In genomic region chr16:56222482-56222997, GRCh38 we compare ENCODE assay signal across 28 cellular contexts.
"Had no signal": no experiment of that assay in that cellular context is flagged by ENCODE, and none has a peak within 500 bp of the region (broad histone marks: within the 10 kb centered on the region; RNA-seq: fewer than 3 reads in every experiment).

No MANE protein-coding gene starts in this region.

- H3K4me3 ChIP-seq: neural progenitor cell, psoas muscle, sigmoid colon, thyroid gland, upper lobe of right lung had no signal

- DNase-seq: activated CD4-positive, alpha-beta T cell treated with anti-CD3 and anti-CD28 coated beads for 4 hours; activated CD4-positive, alpha-beta T cell treated with anti-CD3 and anti-CD28 coated beads, Interleukin-2, amount 50 U/mL, for 4 hours; activated effector memory CD4-positive, alpha-beta T cell treated with anti-CD3 and anti-CD28 coated beads, Interleukin-2, amount 50 U/mL, for 16 hours; activated naive CD4-positive, alpha-beta T cell treated with anti-CD3 and anti-CD28 coated beads for 36 hours; activated naive CD8-positive, alpha-beta T cell treated with anti-CD3 and anti-CD28 coated beads, Interleukin-2, amount 10 ng/mL, durations not matched to agents 7 days and 5 days; activated T-cell treated with anti-CD3 and anti-CD28 coated beads for 4 hours; activated T-cell treated with anti-CD3 and anti-CD28 coated beads, Interleukin-2, amount 50 U/mL, for 72 hours; amniotic stem cell; brain microvascular endothelial cell; effector CD8-positive, alpha-beta T cell; islet precursor cell; left colon; naive thymus-derived CD8-positive, alpha-beta T cell; occipital lobe; psoas muscle; sigmoid colon; small intestine; stimulated activated CD4-positive, alpha-beta T cell treated with anti-CD3 and anti-CD28 coated beads, Interleukin-4, amount 100 ng/mL, for 24 hours; T-helper 1 cell; thyroid gland; upper lobe of right lung had no signal

- H3K9me3 ChIP-seq: psoas muscle, sigmoid colon, thyroid gland, upper lobe of right lung had no signal

- H3K27ac ChIP-seq: brain microvascular endothelial cell, neural progenitor cell, parathyroid adenoma, psoas muscle, sigmoid colon, thyroid gland, upper lobe of right lung had no signal

- H3K4me1 ChIP-seq: psoas muscle, upper lobe of right lung had no signal

- H3K9me3 Mint-ChIP-seq: activated naive CD4-positive, alpha-beta T cell treated with anti-CD3 and anti-CD28 coated beads for 36 hours; activated naive CD8-positive, alpha-beta T cell treated with anti-CD3 and anti-CD28 coated beads, Interleukin-2, amount 10 ng/mL, durations not matched to agents 7 days and 5 days; activated T-cell treated with anti-CD3 and anti-CD28 coated beads, Interleukin-2, amount 50 U/mL, for 72 hours; dendritic cell treated with granulocyte-macrophage colony-stimulating factor and Interleukin-4, amounts not matched to agents 40 ng/mL and 50 ng/mL, for 4 days; memory B cell; naive thymus-derived CD8-positive, alpha-beta T cell; neural progenitor cell; stimulated activated effector memory CD8-positive, alpha-beta T cell treated with anti-CD3 and anti-CD28 coated beads, Interleukin-12 subunit alpha, Interleukin-12 subunit beta, amount 100 ng/mL, for 72 hours; stimulated activated naive CD8-positive, alpha-beta T cell treated with anti-CD3 and anti-CD28 coated beads, Interleukin-15, Interleukin-2, amounts not matched to agents 100 ng/mL and 50 ng/mL, for 24 hours; T-helper 2 cell treated with Interferon-gamma antibody and Interleukin-4, amounts not matched to agents 5 μg/mL and 100 μg/mL, for 36 hours had no signal

- H3K36me3 Mint-ChIP-seq: memory B cell; naive thymus-derived CD8-positive, alpha-beta T cell; neural progenitor cell; stimulated activated effector memory CD8-positive, alpha-beta T cell treated with anti-CD3 and anti-CD28 coated beads, Interleukin-12 subunit alpha, Interleukin-12 subunit beta, amount 100 ng/mL, for 72 hours had no signal

- H3K27me3 ChIP-seq: brain microvascular endothelial cell, neural progenitor cell, sigmoid colon, thyroid gland, upper lobe of right lung had no signal

- ATAC-seq: activated T-cell treated with anti-CD3 and anti-CD28 coated beads, Interleukin-2, amount 50 U/mL, for 72 hours; left colon; naive thymus-derived CD8-positive, alpha-beta T cell; psoas muscle; stimulated activated effector memory CD8-positive, alpha-beta T cell treated with anti-CD3 and anti-CD28 coated beads, Interleukin-12 subunit alpha, Interleukin-12 subunit beta, amount 100 ng/mL, for 72 hours; upper lobe of right lung had no signal

- H3K36me3 ChIP-seq: brain microvascular endothelial cell, neural progenitor cell, sigmoid colon, thyroid gland, upper lobe of right lung had no signal

- H3K27ac Mint-ChIP-seq: activated naive CD4-positive, alpha-beta T cell treated with anti-CD3 and anti-CD28 coated beads for 36 hours; activated naive CD8-positive, alpha-beta T cell treated with anti-CD3 and anti-CD28 coated beads, Interleukin-2, amount 10 ng/mL, durations not matched to agents 7 days and 5 days; activated T-cell treated with anti-CD3 and anti-CD28 coated beads, Interleukin-2, amount 50 U/mL, for 72 hours; dendritic cell treated with granulocyte-macrophage colony-stimulating factor and Interleukin-4, amounts not matched to agents 40 ng/mL and 50 ng/mL, for 4 days; memory B cell; naive thymus-derived CD8-positive, alpha-beta T cell; neural progenitor cell; stimulated activated effector memory CD8-positive, alpha-beta T cell treated with anti-CD3 and anti-CD28 coated beads, Interleukin-12 subunit alpha, Interleukin-12 subunit beta, amount 100 ng/mL, for 72 hours; stimulated activated naive CD8-positive, alpha-beta T cell treated with anti-CD3 and anti-CD28 coated beads, Interleukin-15, Interleukin-2, amounts not matched to agents 100 ng/mL and 50 ng/mL, for 24 hours; T-helper 2 cell treated with Interferon-gamma antibody and Interleukin-4, amounts not matched to agents 5 μg/mL and 100 μg/mL, for 36 hours had no signal

- H3K4me3 Mint-ChIP-seq: activated naive CD4-positive, alpha-beta T cell treated with anti-CD3 and anti-CD28 coated beads for 36 hours; activated naive CD8-positive, alpha-beta T cell treated with anti-CD3 and anti-CD28 coated beads, Interleukin-2, amount 10 ng/mL, durations not matched to agents 7 days and 5 days; activated T-cell treated with anti-CD3 and anti-CD28 coated beads, Interleukin-2, amount 50 U/mL, for 72 hours; dendritic cell treated with granulocyte-macrophage colony-stimulating factor and Interleukin-4, amounts not matched to agents 40 ng/mL and 50 ng/mL, for 4 days; memory B cell; naive thymus-derived CD8-positive, alpha-beta T cell; neural progenitor cell; stimulated activated effector memory CD8-positive, alpha-beta T cell treated with anti-CD3 and anti-CD28 coated beads, Interleukin-12 subunit alpha, Interleukin-12 subunit beta, amount 100 ng/mL, for 72 hours; stimulated activated naive CD8-positive, alpha-beta T cell treated with anti-CD3 and anti-CD28 coated beads, Interleukin-15, Interleukin-2, amounts not matched to agents 100 ng/mL and 50 ng/mL, for 24 hours; T-helper 2 cell treated with Interferon-gamma antibody and Interleukin-4, amounts not matched to agents 5 μg/mL and 100 μg/mL, for 36 hours had no signal
